ENCODE assay signal across 1 cellular context in genomic region chr11:33736148-33736809, GRCh38.
TF ChIP-seq lines count a peak whose summit lies in the region.

Gene CD59, minus strand, starts transcription at chr11:33736423. Its CDS starts 13,978 bp downstream, at chr11:33722445.

TF ChIP-seq in HepG2, 621 proteins besides CTCF, POLR2A, EP300 and RAD21 (continued from another document and continues in another):
- TF ChIP-seq CENPBD1 (CRISPR knock-in tag; IDR thresholded peaks at IDR 0.05; ENCODE audit: borderline replicate concordance, low read depth) (no peak), ZSCAN31 (CRISPR knock-in tag; IDR thresholded peaks at IDR 0.05; ENCODE audit: low read depth) (peak; percentile 30; the same call in 1 of the 2 replicates), ZNF775 (CRISPR knock-in tag; IDR thresholded peaks at IDR 0.05; ENCODE audit: borderline replicate concordance) (no peak), SMC3 (IDR thresholded peaks at IDR 0.05; ENCODE audit: low read length) (0 out of 2 replicates have a peak, but pooled peaks have one; percentile 0), NFIC (IDR thresholded peaks at IDR 0.05; ENCODE audit: low read length) (no peak), RBFOX2 (IDR thresholded peaks at IDR 0.05; ENCODE audit: low read depth, low read length) (peak; percentile 82), SNRNP70 (IDR thresholded peaks at IDR 0.05; ENCODE audit: low read depth, low read length) (no peak), ZNF430 (CRISPR knock-in tag; IDR thresholded peaks at IDR 0.05) (peak; percentile 6; the same call in 1 of the 2 replicates), NFRKB (IDR thresholded peaks at IDR 0.05) (no peak), SYNCRIP (IDR thresholded peaks at IDR 0.05; ENCODE audit: insufficient read depth, low read depth, low read length) (no peak), ZNF556 (CRISPR knock-in tag; IDR thresholded peaks at IDR 0.05; ENCODE audit: borderline replicate concordance) (no peak), ZNF597 (CRISPR knock-in tag; IDR thresholded peaks at IDR 0.05) (peak; percentile 61; the same call in 1 of the 2 replicates), ZNF788 (CRISPR knock-in tag; IDR thresholded peaks at IDR 0.05; ENCODE audit: borderline replicate concordance) (no peak), MYPOP (CRISPR knock-in tag; IDR thresholded peaks at IDR 0.05) (0 out of 2 replicates have a peak, but pooled peaks have one; percentile 46), ZNF326 (CRISPR knock-in tag; IDR thresholded peaks at IDR 0.05; ENCODE audit: borderline replicate concordance) (no peak), ZC3H4 (CRISPR knock-in tag; IDR thresholded peaks at IDR 0.05; ENCODE audit: borderline replicate concordance) (no peak), AGO2 (optimal IDR thresholded peaks at IDR 0.05; ENCODE audit: low read depth, low read length) (peak; percentile 60), ZNF569 (CRISPR knock-in tag; IDR thresholded peaks at IDR 0.05; ENCODE audit: borderline replicate concordance) (no peak), ZBED4 (CRISPR knock-in tag; IDR thresholded peaks at IDR 0.05; ENCODE audit: borderline replicate concordance) (peak; percentile 50; the same call in 1 of the 2 replicates), HNRNPLL (IDR thresholded peaks at IDR 0.05; ENCODE audit: low read depth, low read length, poor library complexity, severe bottlenecking) (peak; percentile 66), ZMYM2 (CRISPR knock-in tag; IDR thresholded peaks at IDR 0.05) (no peak), ONECUT2 (CRISPR knock-in tag; IDR thresholded peaks at IDR 0.05) (no peak), THAP8 (CRISPR knock-in tag; IDR thresholded peaks at IDR 0.05; ENCODE audit: borderline replicate concordance) (no peak), USF2 (IDR thresholded peaks at IDR 0.05; ENCODE audit: low read depth, low read length) (no peak), USF2 (CRISPR knock-in tag; IDR thresholded peaks at IDR 0.05; ENCODE audit: borderline replicate concordance) (no peak), KMT2B (CRISPR knock-in tag; IDR thresholded peaks at IDR 0.05) (no peak), DMTF1 (CRISPR knock-in tag; IDR thresholded peaks at IDR 0.05) (no peak), PPARG (CRISPR knock-in tag; conservative IDR thresholded peaks at IDR 0.05) (0 out of 2 replicates have a peak, but pooled peaks have one; percentile 8), ZNF225 (CRISPR knock-in tag; IDR thresholded peaks at IDR 0.05) (no peak), DZIP1 (CRISPR knock-in tag; IDR thresholded peaks at IDR 0.05) (0 out of 2 replicates have a peak, but pooled peaks have one; percentile 70), ZNF18 (CRISPR knock-in tag; IDR thresholded peaks at IDR 0.05; ENCODE audit: insufficient replicate concordance) (peak; percentile 72), CAMTA2 (CRISPR knock-in tag; IDR thresholded peaks at IDR 0.05; ENCODE audit: borderline replicate concordance) (no peak), ZXDC (CRISPR knock-in tag; IDR thresholded peaks at IDR 0.05) (no peak), ZEB1 (IDR thresholded peaks at IDR 0.05; ENCODE audit: insufficient replicate concordance, low read depth) (peak; percentile 44), ATAD3A (CRISPR knock-in tag; IDR thresholded peaks at IDR 0.05) (no peak), ZNF24 (IDR thresholded peaks at IDR 0.05) (no peak), ZNF136 (CRISPR knock-in tag; IDR thresholded peaks at IDR 0.05; ENCODE audit: low read depth) (no peak), THRA (CRISPR knock-in tag; IDR thresholded peaks at IDR 0.05; ENCODE audit: borderline replicate concordance) (no peak; the same call in 1 of the 2 replicates), ZSCAN20 (CRISPR knock-in tag; IDR thresholded peaks at IDR 0.05; ENCODE audit: borderline replicate concordance) (peak; percentile 76; the same call in 1 of the 2 replicates), MIXL1 (CRISPR knock-in tag; IDR thresholded peaks at IDR 0.05) (no peak)
